In genomic region chr11:68447015-68447801, GRCh38 we compare ENCODE assay signal across 8 cellular contexts. TPM values are rescaled to one million over a fixed set of nuclear protein-coding genes. Genes with fewer than 3 reads are reported as not detected.
A peak's percentile ranks its signal among the peaks of the same experiment; 100 is the strongest.
DNase-seq lines count a peak whose midpoint lies in the region; ATAC-seq and TF ChIP-seq lines count a peak whose summit lies in the region.

No MANE protein-coding gene starts in this region.

- peak; percentile 90 to 93 for ATAC-seq in lower lobe of right lung
- no peak for ATAC-seq in HG03521 (IDR thresholded peaks at IDR 0.05; ENCODE audit: unreplicated experiment)

- no peaks in the 10 kb centered on the region for H3K4me1 Mint-ChIP-seq in Caco-2 (ENCODE audit: low read depth, unreplicated experiment)

- H3K27me3 ChIP-seq in Caco-2 (replicated peaks; ENCODE audit: control insufficient read depth, insufficient read depth, low read length) = no peaks in the 10 kb centered on the region
- no peaks in the 10 kb centered on the region for H3K27me3 ChIP-seq in H7 (ENCODE audit: control insufficient read depth, insufficient read depth, low read length)
- H3K27me3 ChIP-seq in lower lobe of right lung (ENCODE audit: low read depth) = no peaks in the 10 kb centered on the region

- no TSS peak for BruUV-seq in Caco-2 (replicated peaks; lab: Mats Ljungman, UMichigan)

- H3K4me3 Mint-ChIP-seq in Caco-2 (ENCODE audit: unreplicated experiment) = no peak overlapping the region

- peaks cover 73% of the 10 kb centered on the region for H3K36me3 Mint-ChIP-seq in Caco-2 (ENCODE audit: insufficient read depth, unreplicated experiment)

- DNase-seq in Caco-2 (peak; percentile 87 to 92), H7 (peak; percentile 97), NCI-H510A treated with DMSO at 0.1 percent for 48 hours (lab: John Stamatoyannopoulos, UW) (peak; percentile 64), dermis microvascular lymphatic vessel endothelial cell (ENCODE audit: low read depth in 2 of 2) (peak; percentile 39 to 74), lower lobe of right lung (peak; percentile 85)
- DNase-seq in activated CD4-positive, alpha-beta T cell treated with anti-CD3 and anti-CD28 coated beads, Interleukin-2, amount 50 U/mL, for 48 hours = peak; percentile 81 to 85
- peak; percentile 54 to 67 (median 58) for DNase-seq in stimulated activated CD4-positive, alpha-beta T cell treated with anti-CD3 and anti-CD28 coated beads, TNF-alpha, amount 100 ng/mL, for 4 hours (ENCODE audit: low read depth in 3 of 3)

- H3K9me3 ChIP-seq in Caco-2 (no peaks in the 10 kb centered on the region), lower lobe of right lung (no peaks in the 10 kb centered on the region)

- H3K36me3 ChIP-seq in Caco-2 (ENCODE audit: control insufficient read depth, insufficient read depth, low read length) (peaks cover 19% of the 10 kb centered on the region), H7 (replicated peaks; ENCODE audit: control insufficient read depth, insufficient read depth, low read length) (peaks cover 4% of the 10 kb centered on the region; the same call in 1 of the 2 replicates), lower lobe of right lung (peaks cover 30% of the 10 kb centered on the region)

- TF ChIP-seq CTCF in Caco-2 (IDR thresholded peaks at IDR 0.05; ENCODE audit: insufficient read depth in 1 of 2, low read depth in 1 of 2, low read length in 1 of 2, severe bottlenecking in 1 of 2, unreplicated experiment in 1 of 2) (peak; percentile 98 to 99), lower lobe of right lung (IDR thresholded peaks at IDR 0.05) (peak; percentile 98)

- POLR2A ChIA-PET in Caco-2 (lab: Charles Lee) = no interaction called here

- peak overlapping the region; percentile 65 for H3K27ac Mint-ChIP-seq in Caco-2 (ENCODE audit: unreplicated experiment)

- H3K4me3 ChIP-seq in Caco-2 (ENCODE audit: low read depth, low read length) (no peak overlapping the region), H7 (ENCODE audit: insufficient read depth, low read depth, low read length) (no peak overlapping the region), lower lobe of right lung (no peak overlapping the region)

- H3K9me3 Mint-ChIP-seq in Caco-2 (ENCODE audit: unreplicated experiment) = no peaks in the 10 kb centered on the region

- intact Hi-C loops in Caco-2 (cut with micrococcal nuclease; ENCODE audit: unreplicated experiment) (loop anchor here (1.0 kb wide), 3 partner anchors 13 to 238 kb away; partner anchors contain the start of gene PPP6R3), lower lobe of right lung (cut with DNase I) (no loop called here)

- H3K4me1 ChIP-seq in Caco-2 = no peaks in the 10 kb centered on the region
- H3K4me1 ChIP-seq in lower lobe of right lung = peaks cover 6% of the 10 kb centered on the region

- H3K27ac ChIP-seq in lower lobe of right lung = no peak overlapping the region

- no peaks in the 10 kb centered on the region for H3K27me3 Mint-ChIP-seq in Caco-2 (ENCODE audit: insufficient read depth, unreplicated experiment)

- CTCF ChIA-PET in Caco-2 (lab: Charles Lee) = no interaction called here

RNA-seq across cellular contexts. Expression of gene PPP6R3, which starts 13.3 kb away (rescaled TPM):
- 271 and 276 TPM in 2 replicates for total RNA-seq in Caco-2 (2022)
- total RNA-seq in H7 (2014; rRNA removed; shearing (Covaris generic)) = 133 and 142 TPM in 2 replicates
- total RNA-seq in dermis microvascular lymphatic vessel endothelial cell = 115 and 118 TPM in 2 replicates
- 98.0 TPM for total RNA-seq in lower lobe of right lung
